ENCODE assay signal across 11 cellular contexts in the genomic region with DNA sequence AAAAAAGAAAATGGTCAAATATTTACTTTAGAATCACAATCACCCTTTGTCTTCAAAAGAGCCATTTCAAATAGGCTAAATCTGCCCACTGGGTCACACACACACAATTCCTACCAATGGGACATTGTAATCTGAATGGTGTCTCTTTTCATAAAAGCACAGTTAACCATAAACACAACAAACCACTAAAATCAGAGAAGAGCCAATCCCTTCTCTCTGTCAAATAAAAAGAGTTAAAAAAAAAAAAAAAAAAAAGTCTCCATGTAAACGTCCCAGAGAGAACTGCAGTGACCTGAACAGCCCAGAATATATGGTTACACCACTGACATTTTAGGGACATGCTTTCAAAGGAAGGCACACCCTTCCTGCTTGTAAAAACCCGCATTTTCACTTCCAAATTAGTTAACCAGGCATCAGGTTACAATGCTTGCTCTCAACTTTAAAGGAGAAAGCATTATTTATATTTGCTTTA.
DNase-seq lines count a peak whose midpoint lies in the region; ATAC-seq and TF ChIP-seq lines count a peak whose summit lies in the region.
"Had no signal": no experiment of that assay in that cellular context is flagged by ENCODE, and none has a peak within 500 bp of the region (broad histone marks: within the 10 kb centered on the region; RNA-seq: fewer than 3 reads in every experiment).

No MANE protein-coding gene starts in this region.

- no TSS peak for BruUV-seq in A673 (replicated peaks; lab: Mats Ljungman, UMichigan)

- no peaks in the 10 kb centered on the region for H3K36me3 ChIP-seq in A673 (ENCODE audit: insufficient read depth, low read length, poor library complexity, severe bottlenecking)
- peaks cover 0 to 20% of the 10 kb centered on the region in 2 donors for H3K36me3 ChIP-seq in left lung

- CTCF ChIA-PET in A673 (lab: Charles Lee): no interaction called here

- ATAC-seq in HG03025 (IDR thresholded peaks at IDR 0.05; ENCODE audit: low FRiP score, unreplicated experiment) (peak; percentile 62), left lung (peak; percentile 13), GM21576 (IDR thresholded peaks at IDR 0.05; ENCODE audit: unreplicated experiment) (no peak)
- ATAC-seq: T-helper 17 cell had no signal

- H3K4me1 ChIP-seq in A673 (ENCODE audit: insufficient read depth, low read length, poor library complexity, severe bottlenecking): no peaks in the 10 kb centered on the region
- H3K4me1 ChIP-seq in left lung: peaks cover 0 to 3% of the 10 kb centered on the region in 2 donors

- TF ChIP-seq CTCF in A673 (conservative IDR thresholded peaks at IDR 0.05; ENCODE audit: low read depth, low read length): no peak
- no peak for TF ChIP-seq CTCF in VCaP (conservative IDR thresholded peaks at IDR 0.05)
- TF ChIP-seq CTCF in left lung (IDR thresholded peaks at IDR 0.05): no peak

- H3K4me3 ChIP-seq in A673 (ENCODE audit: low read depth, low read length, poor library complexity, severe bottlenecking): no peak overlapping the region
- no peak overlapping the region for H3K4me3 ChIP-seq in left lung

- H3K9me3 ChIP-seq in A673 (ENCODE audit: low read depth, low read length, poor library complexity, severe bottlenecking) (no peaks in the 10 kb centered on the region), left lung (no peaks in the 10 kb centered on the region)

- no peaks in the 10 kb centered on the region for H3K27me3 ChIP-seq in A673 (replicated peaks; ENCODE audit: insufficient read depth, low read depth, low read length, poor library complexity)
- H3K27me3 ChIP-seq in left lung: no peaks in the 10 kb centered on the region

- POLR2A ChIA-PET in A673 (lab: Charles Lee; ENCODE audit: low non-redundant PET): no interaction called here

- DNase-seq in A673 (ENCODE audit: low spot score) (peak; percentile 24), left lung (no peak), caudate nucleus (lab: John Stamatoyannopoulos, UW) (no peak), COR-L47 (lab: John Stamatoyannopoulos, UW) (no peak), NK-92 (lab: John Stamatoyannopoulos, UW; ENCODE audit: unreplicated experiment) (no peak)
- DNase-seq: mesenchymal stem cell; stimulated activated naive CD4-positive, alpha-beta T cell; T-helper 17 cell had no signal

- no peak overlapping the region for H3K27ac ChIP-seq in A673 (ENCODE audit: low read depth, low read length, poor library complexity, severe bottlenecking)
- H3K27ac ChIP-seq in VCaP: peak overlapping the region; percentile 67
- H3K27ac ChIP-seq in left lung: peak overlapping the region; percentile 4 to 11
- H3K27ac ChIP-seq in caudate nucleus (ENCODE audit: low read depth, low read length): no peak overlapping the region

- intact Hi-C loops in A673 (cut with micrococcal nuclease; ENCODE audit: unreplicated experiment) (no loop called here), left lung (cut with DNase I) (no loop called here)

Comparison
In these comparisons a context has a peak if more than half of its experiments do, and no peak if none do; other contexts are left out.
1. H3K27ac ChIP-seq: peak in VCaP (single experiment) and left lung (2 of 2); none in A673 (single experiment) and caudate nucleus (single experiment).